In genomic region chr17:58997756-58998553, GRCh38 we compare ENCODE assay signal across 18 cellular contexts.
DNase-seq lines count a peak whose midpoint lies in the region; ATAC-seq and TF ChIP-seq lines count a peak whose summit lies in the region.
"Had no signal": no experiment of that assay in that cellular context is flagged by ENCODE, and none has a peak within 500 bp of the region (broad histone marks: within the 10 kb centered on the region; RNA-seq: fewer than 3 reads in every experiment).

No MANE protein-coding gene starts in this region.

- peaks cover 34% of the 10 kb centered on the region for H3K4me1 Mint-ChIP-seq in activated T-cell treated with anti-CD3 and anti-CD28 coated beads, Interleukin-2, amount 50 U/mL, for 72 hours (ENCODE audit: low read depth)
- peaks cover 13 to 40% of the 10 kb centered on the region in 2 donors for H3K4me1 Mint-ChIP-seq in stimulated activated naive B cell treated with anti-CD40 and anti-IgM and Interleukin-4, amounts not matched to agents 10 μg/mL and 1 μg/mL and 100 μg/mL, for 72 hours
- H3K4me1 Mint-ChIP-seq in activated CD8-positive, alpha-beta T cell treated with anti-CD3 and anti-CD28 coated beads, Interleukin-2, amount 10 ng/mL, durations not matched to agents 7 days and 5 days (ENCODE audit: low read depth) = peaks cover 18% of the 10 kb centered on the region

- peaks cover 3% of the 10 kb centered on the region; the same call in 1 of the 2 replicates for H3K9me3 ChIP-seq in SJSA1 (replicated peaks)
- H3K9me3 ChIP-seq: prostate gland, transverse colon had no signal

- H3K4me1 ChIP-seq in SJSA1 (replicated peaks) = peaks cover 60% of the 10 kb centered on the region
- H3K4me1 ChIP-seq: foreskin keratinocyte, prostate gland, transverse colon had no signal

- no peaks in the 10 kb centered on the region for H3K27me3 Mint-ChIP-seq in activated T-cell treated with anti-CD3 and anti-CD28 coated beads, Interleukin-2, amount 50 U/mL, for 72 hours (ENCODE audit: low read depth)
- no peaks in the 10 kb centered on the region for H3K27me3 Mint-ChIP-seq in stimulated activated naive B cell treated with anti-CD40 and anti-IgM and Interleukin-4, amounts not matched to agents 10 μg/mL and 1 μg/mL and 100 μg/mL, for 72 hours
- no peaks in the 10 kb centered on the region for H3K27me3 Mint-ChIP-seq in activated CD8-positive, alpha-beta T cell treated with anti-CD3 and anti-CD28 coated beads, Interleukin-2, amount 10 ng/mL, durations not matched to agents 7 days and 5 days (ENCODE audit: low read depth)
- H3K27me3 Mint-ChIP-seq: activated naive CD8-positive, alpha-beta T cell treated with anti-CD3 and anti-CD28 coated beads, Interleukin-2, amount 10 ng/mL, durations not matched to agents 7 days and 5 days had no signal

- peak overlapping the region; percentile 91 for H3K27ac Mint-ChIP-seq in activated T-cell treated with anti-CD3 and anti-CD28 coated beads, Interleukin-2, amount 50 U/mL, for 72 hours
- H3K27ac Mint-ChIP-seq in stimulated activated naive B cell treated with anti-CD40 and anti-IgM and Interleukin-4, amounts not matched to agents 10 μg/mL and 1 μg/mL and 100 μg/mL, for 72 hours = peak overlapping the region; percentile 37
- no peak overlapping the region for H3K27ac Mint-ChIP-seq in activated CD8-positive, alpha-beta T cell treated with anti-CD3 and anti-CD28 coated beads, Interleukin-2, amount 10 ng/mL, durations not matched to agents 7 days and 5 days
- H3K27ac Mint-ChIP-seq: activated naive CD8-positive, alpha-beta T cell treated with anti-CD3 and anti-CD28 coated beads, Interleukin-2, amount 10 ng/mL, durations not matched to agents 7 days and 5 days; HFFc6 had no signal

- DNase-seq in activated T-cell treated with anti-CD3 and anti-CD28 coated beads, Interleukin-2, amount 50 U/mL, for 72 hours = no peak
- DNase-seq in activated T-cell treated with anti-CD3 and anti-CD28 coated beads, Interleukin-2, amount 50 U/mL, for 1 hour = no peak
- peak in 1 of 2 experiments; percentile 58 for DNase-seq in SJSA1 (ENCODE audit: low read depth in 1 of 2, low spot score in 2 of 2)
- DNase-seq in fibroblast of peridontal ligament (ENCODE audit: extremely low read depth) = peak; percentile 16
- DNase-seq in stimulated activated naive B cell treated with anti-CD40 and anti-IgM and Interleukin-4, amounts not matched to agents 10 μg/mL and 1 μg/mL and 100 μg/mL, for 72 hours = no peak
- no peak for DNase-seq in coronary artery (ENCODE audit: low spot score)
- DNase-seq in activated CD8-positive, alpha-beta T cell treated with anti-CD3 and anti-CD28 coated beads, Interleukin-2, amount 10 ng/mL, durations not matched to agents 7 days and 5 days = no peak
- DNase-seq: activated CD4-positive, alpha-beta T cell treated with anti-CD3 and anti-CD28 coated beads, Interleukin-2, amount 50 U/mL, for 1 hour; activated naive CD8-positive, alpha-beta T cell treated with anti-CD3 and anti-CD28 coated beads, Interleukin-2, amount 10 ng/mL, durations not matched to agents 7 days and 5 days; foreskin keratinocyte; HFFc6; NCI-H2227 treated with DMSO at 0.1 percent for 48 hours; RPMI8226; SW 1271; transverse colon had no signal

- TF ChIP-seq CTCF in coronary artery (IDR thresholded peaks at IDR 0.05) = no peak

- peaks cover 34% of the 10 kb centered on the region for H3K36me3 ChIP-seq in SJSA1
- H3K36me3 ChIP-seq: prostate gland had no signal

- no peaks in the 10 kb centered on the region for H3K9me3 Mint-ChIP-seq in activated T-cell treated with anti-CD3 and anti-CD28 coated beads, Interleukin-2, amount 50 U/mL, for 72 hours
- no peaks in the 10 kb centered on the region for H3K9me3 Mint-ChIP-seq in stimulated activated naive B cell treated with anti-CD40 and anti-IgM and Interleukin-4, amounts not matched to agents 10 μg/mL and 1 μg/mL and 100 μg/mL, for 72 hours
- H3K9me3 Mint-ChIP-seq in activated CD8-positive, alpha-beta T cell treated with anti-CD3 and anti-CD28 coated beads, Interleukin-2, amount 10 ng/mL, durations not matched to agents 7 days and 5 days (ENCODE audit: insufficient read depth) = no peaks in the 10 kb centered on the region
- H3K9me3 Mint-ChIP-seq: activated naive CD8-positive, alpha-beta T cell treated with anti-CD3 and anti-CD28 coated beads, Interleukin-2, amount 10 ng/mL, durations not matched to agents 7 days and 5 days; HFFc6 had no signal

- H3K4me3 Mint-ChIP-seq in activated T-cell treated with anti-CD3 and anti-CD28 coated beads, Interleukin-2, amount 50 U/mL, for 72 hours = no peak overlapping the region
- H3K4me3 Mint-ChIP-seq in stimulated activated naive B cell treated with anti-CD40 and anti-IgM and Interleukin-4, amounts not matched to agents 10 μg/mL and 1 μg/mL and 100 μg/mL, for 72 hours = no peak overlapping the region
- no peak overlapping the region for H3K4me3 Mint-ChIP-seq in activated CD8-positive, alpha-beta T cell treated with anti-CD3 and anti-CD28 coated beads, Interleukin-2, amount 10 ng/mL, durations not matched to agents 7 days and 5 days
- H3K4me3 Mint-ChIP-seq: activated naive CD8-positive, alpha-beta T cell treated with anti-CD3 and anti-CD28 coated beads, Interleukin-2, amount 10 ng/mL, durations not matched to agents 7 days and 5 days; HFFc6 had no signal

- no peak for ATAC-seq in activated T-cell treated with anti-CD3 and anti-CD28 coated beads, Interleukin-2, amount 50 U/mL, for 72 hours (replicated peaks in 1 of 2)
- no peak for ATAC-seq in stimulated activated naive B cell treated with anti-CD40 and anti-IgM and Interleukin-4, amounts not matched to agents 10 μg/mL and 1 μg/mL and 100 μg/mL, for 72 hours (replicated peaks)
- ATAC-seq in HG03354 (IDR thresholded peaks at IDR 0.05; ENCODE audit: poor library complexity, severe bottlenecking, unreplicated experiment) = no peak
- no peak for ATAC-seq in activated CD8-positive, alpha-beta T cell treated with anti-CD3 and anti-CD28 coated beads, Interleukin-2, amount 10 ng/mL, durations not matched to agents 7 days and 5 days
- ATAC-seq: foreskin keratinocyte had no signal

- CTCF ChIA-PET in activated CD8-positive, alpha-beta T cell treated with anti-CD3 and anti-CD28 coated beads, Interleukin-2, amount 10 ng/mL, durations not matched to agents 7 days and 5 days (lab: Charles Lee) = no interaction called here

- no peak overlapping the region for H3K4me3 ChIP-seq in SJSA1
- H3K4me3 ChIP-seq in coronary artery = no peak overlapping the region
- H3K4me3 ChIP-seq: prostate gland, smooth muscle cell, transverse colon had no signal

- H3K27ac ChIP-seq in SJSA1 (peak overlapping the region; percentile 59), coronary artery (no peak overlapping the region)
- H3K27ac ChIP-seq: foreskin keratinocyte, prostate gland, transverse colon had no signal

- POLR2A ChIA-PET in activated CD8-positive, alpha-beta T cell treated with anti-CD3 and anti-CD28 coated beads, Interleukin-2, amount 10 ng/mL, durations not matched to agents 7 days and 5 days (lab: Charles Lee) = no interaction called here

- H3K27me3 ChIP-seq in SJSA1 (replicated peaks) = no peaks in the 10 kb centered on the region
- H3K27me3 ChIP-seq: foreskin keratinocyte, transverse colon had no signal

- peaks cover 2 to 15% of the 10 kb centered on the region in 2 donors for H3K36me3 Mint-ChIP-seq in activated T-cell treated with anti-CD3 and anti-CD28 coated beads, Interleukin-2, amount 50 U/mL, for 72 hours (ENCODE audit: insufficient read depth in 2 of 2)
- H3K36me3 Mint-ChIP-seq in stimulated activated naive B cell treated with anti-CD40 and anti-IgM and Interleukin-4, amounts not matched to agents 10 μg/mL and 1 μg/mL and 100 μg/mL, for 72 hours = peaks cover 18 to 39% of the 10 kb centered on the region in 2 donors
- H3K36me3 Mint-ChIP-seq in activated CD8-positive, alpha-beta T cell treated with anti-CD3 and anti-CD28 coated beads, Interleukin-2, amount 10 ng/mL, durations not matched to agents 7 days and 5 days (ENCODE audit: low read depth) = peaks cover 37% of the 10 kb centered on the region
